Comparison of ENCODE assay signal across 10 cellular contexts in the genomic region with DNA sequence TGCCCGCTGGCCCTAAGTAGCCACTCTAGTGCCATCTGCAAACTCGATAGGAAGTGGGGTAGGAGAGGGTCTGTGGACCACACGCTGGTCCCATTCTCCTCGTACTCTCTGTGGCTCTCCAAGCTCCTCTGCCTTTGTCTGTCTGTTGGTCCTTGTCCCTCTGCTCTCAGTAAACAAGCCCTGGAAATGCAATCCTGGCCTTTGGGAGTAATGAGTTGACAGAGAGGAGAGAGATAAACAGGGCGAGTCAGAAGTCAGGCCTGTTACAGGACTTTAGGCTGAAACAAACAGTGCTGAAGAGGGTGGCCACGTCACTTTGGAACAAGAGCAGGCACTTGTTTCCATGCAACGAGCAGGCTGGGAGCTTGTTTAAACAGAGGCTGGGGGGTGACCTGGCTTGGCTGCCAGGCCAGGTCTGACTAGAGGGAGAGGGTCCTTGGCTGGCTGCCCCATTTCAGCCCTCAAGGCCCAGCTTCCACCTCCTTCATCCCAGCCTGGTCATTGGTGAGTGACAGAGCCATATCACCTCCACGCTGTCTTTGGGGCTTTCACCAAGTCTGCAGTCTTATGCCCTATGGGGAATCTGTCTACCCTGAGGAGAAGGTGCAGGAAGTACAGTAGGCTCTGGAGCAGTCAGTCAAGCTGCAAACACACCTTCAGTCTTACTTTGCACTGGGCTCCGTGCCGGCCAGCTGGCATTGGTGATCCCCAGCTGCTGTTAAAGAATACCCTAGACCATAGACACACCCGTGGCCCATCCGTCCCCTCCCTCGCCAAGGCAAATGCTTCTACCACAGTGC. TPM values are rescaled to one million over a fixed set of nuclear protein-coding genes. Genes with fewer than 3 reads are reported as not detected.
DNase-seq lines count a peak whose midpoint lies in the region; ATAC-seq and TF ChIP-seq lines count a peak whose summit lies in the region.
"Had no signal": no experiment of that assay in that cellular context is flagged by ENCODE, and none has a peak within 500 bp of the region (broad histone marks: within the 10 kb centered on the region; RNA-seq: fewer than 3 reads in every experiment).

No MANE protein-coding gene starts in this region.

- H3K36me3 Mint-ChIP-seq in glutamatergic neuron (ENCODE audit: unreplicated experiment): no peaks in the 10 kb centered on the region

- peaks cover 6% of the 10 kb centered on the region for H3K27me3 Mint-ChIP-seq in glutamatergic neuron (ENCODE audit: unreplicated experiment)
- H3K27me3 Mint-ChIP-seq: IgD-negative memory B cell had no signal

- H3K4me3 Mint-ChIP-seq in glutamatergic neuron (ENCODE audit: unreplicated experiment): no peak overlapping the region
- H3K4me3 Mint-ChIP-seq: IgD-negative memory B cell had no signal

- no peak for TF ChIP-seq CTCF in glutamatergic neuron (IDR thresholded peaks at IDR 0.05; ENCODE audit: partially characterized antibody, unreplicated experiment)

- H3K27ac Mint-ChIP-seq in glutamatergic neuron (ENCODE audit: unreplicated experiment): peak overlapping the region; percentile 9

- peaks cover 1% of the 10 kb centered on the region for H3K9me3 Mint-ChIP-seq in glutamatergic neuron (ENCODE audit: unreplicated experiment)
- H3K9me3 Mint-ChIP-seq: IgD-negative memory B cell had no signal

- peaks cover 40% of the 10 kb centered on the region for H3K4me1 Mint-ChIP-seq in glutamatergic neuron (ENCODE audit: low read depth, unreplicated experiment)

- no peak for ATAC-seq in HG03280 (IDR thresholded peaks at IDR 0.05; ENCODE audit: unreplicated experiment)
- no peak for ATAC-seq in HG02798 (IDR thresholded peaks at IDR 0.05; ENCODE audit: poor library complexity, unreplicated experiment)
- no peak for ATAC-seq in GM21529 (IDR thresholded peaks at IDR 0.05; ENCODE audit: unreplicated experiment)

- DNase-seq in DMS153 (lab: John Stamatoyannopoulos, UW): peak; percentile 95
- DNase-seq in NCI-H345 (lab: John Stamatoyannopoulos, UW): peak; percentile 59
- no peak for DNase-seq in glutamatergic neuron
- peak; percentile 77 for DNase-seq in myocyte (ENCODE audit: low read depth)
- no peak for DNase-seq in foreskin melanocyte
- DNase-seq: AML-193 had no signal

RNA-seq across cellular contexts. Expression of a gene that starts 22.6 kb away (rescaled TPM):
- total RNA-seq in glutamatergic neuron (ENCODE audit: unreplicated experiment): 27.9 TPM
- total RNA-seq in myocyte: 3.1 and 7.1 TPM in 2 replicates
- polyA plus RNA-seq in myocyte (2012): 10.8 TPM

Comparison
In these comparisons a context has a peak if more than half of its experiments do, and no peak if none do; other contexts are left out.
1. DNase-seq: peak in DMS153 (single experiment), NCI-H345 (single experiment) and myocyte (single experiment); none in glutamatergic neuron (single experiment) and foreskin melanocyte (single experiment).